Comparison of ENCODE assay signal across 2 cellular contexts in genomic region chr2:238165288-238165921, GRCh38.
TF ChIP-seq lines count a peak whose summit lies in the region.

No MANE protein-coding gene starts in this region.

TF ChIP-seq in GM23338, 12 proteins besides CTCF, POLR2A, EP300 and RAD21:
- TF ChIP-seq ZNF114 (CRISPR knock-in tag; IDR thresholded peaks at IDR 0.05) (no peak), NANOG (IDR thresholded peaks at IDR 0.05; ENCODE audit: borderline replicate concordance) (no peak), STAT1 (IDR thresholded peaks at IDR 0.05; ENCODE audit: unreplicated experiment) (no peak), ZNF331 (CRISPR knock-in tag; IDR thresholded peaks at IDR 0.05; ENCODE audit: low read depth) (no peak)

TF ChIP-seq in endothelial cell of umbilical vein, 7 proteins besides CTCF, POLR2A, EP300 and RAD21:
- TF ChIP-seq POLR2AphosphoS5 (IDR thresholded peaks at IDR 0.05; ENCODE audit: insufficient read depth, low read depth, low read length) = no peak
- TF ChIP-seq FOS (IDR thresholded peaks at IDR 0.05; ENCODE audit: borderline replicate concordance, insufficient read depth, low read length) = no peak
- no peak for TF ChIP-seq MYC (IDR thresholded peaks at IDR 0.05; ENCODE audit: low read depth, low read length)
- TF ChIP-seq MAX (IDR thresholded peaks at IDR 0.05; ENCODE audit: insufficient read depth, insufficient read length) = no peak
- TF ChIP-seq JUN (IDR thresholded peaks at IDR 0.05; ENCODE audit: borderline replicate concordance, insufficient read depth, insufficient read length, low read depth) = no peak
- TF ChIP-seq EZH2 (IDR thresholded peaks at IDR 0.05; ENCODE audit: borderline replicate concordance, low read depth, low read length, severe bottlenecking) = no peak
- TF ChIP-seq GATA2 (IDR thresholded peaks at IDR 0.05; ENCODE audit: insufficient read depth, insufficient read length, low read depth, low read length) = no peak
